ENCODE assay signal across 30 cellular contexts in the genomic region with DNA sequence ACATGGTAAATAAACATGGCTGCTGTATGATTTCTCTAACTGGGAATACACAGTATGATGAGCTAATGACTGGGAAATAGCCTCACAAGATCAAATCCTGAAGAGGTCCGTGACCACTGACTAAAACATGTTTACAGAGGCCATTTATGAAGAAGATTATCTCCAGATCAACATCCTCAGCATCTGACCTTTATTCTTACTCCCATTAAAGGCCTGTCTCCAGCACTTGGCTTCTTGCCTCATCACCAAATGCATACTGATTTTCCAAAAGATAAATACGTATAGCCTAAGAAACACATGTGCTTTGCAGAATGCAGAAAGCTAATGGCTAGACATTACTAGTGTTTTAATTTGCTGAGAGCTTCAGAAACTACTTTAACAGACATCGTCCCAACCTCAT.
"Had no signal": no experiment of that assay in that cellular context is flagged by ENCODE, and none has a peak within 500 bp of the region (broad histone marks: within the 10 kb centered on the region; RNA-seq: fewer than 3 reads in every experiment).

No MANE protein-coding gene starts in this region.

- H3K4me3 Mint-ChIP-seq: activated CD4-positive, alpha-beta memory T cell treated with anti-CD3 and anti-CD28 coated beads, Interleukin-2, amount 10 ng/mL, durations not matched to agents 7 days and 5 days; activated CD8-positive, alpha-beta memory T cell treated with anti-CD3 and anti-CD28 coated beads, Interleukin-2, amount 10 ng/mL, durations not matched to agents 7 days and 5 days; activated naive CD8-positive, alpha-beta T cell treated with anti-CD3 and anti-CD28 coated beads for 36 hours had no signal

- H3K4me1 Mint-ChIP-seq: activated CD4-positive, alpha-beta memory T cell treated with anti-CD3 and anti-CD28 coated beads, Interleukin-2, amount 10 ng/mL, durations not matched to agents 7 days and 5 days; activated CD8-positive, alpha-beta memory T cell treated with anti-CD3 and anti-CD28 coated beads, Interleukin-2, amount 10 ng/mL, durations not matched to agents 7 days and 5 days; activated naive CD8-positive, alpha-beta T cell treated with anti-CD3 and anti-CD28 coated beads for 36 hours had no signal

- H3K27me3 ChIP-seq: brain microvascular endothelial cell, MG63, SJSA1 had no signal

- H3K27me3 Mint-ChIP-seq: activated CD4-positive, alpha-beta memory T cell treated with anti-CD3 and anti-CD28 coated beads, Interleukin-2, amount 10 ng/mL, durations not matched to agents 7 days and 5 days; activated CD8-positive, alpha-beta memory T cell treated with anti-CD3 and anti-CD28 coated beads, Interleukin-2, amount 10 ng/mL, durations not matched to agents 7 days and 5 days had no signal

- H3K36me3 ChIP-seq: brain microvascular endothelial cell, MG63, SJSA1, WERI-Rb-1 had no signal

- H3K27ac Mint-ChIP-seq: activated CD4-positive, alpha-beta memory T cell treated with anti-CD3 and anti-CD28 coated beads, Interleukin-2, amount 10 ng/mL, durations not matched to agents 7 days and 5 days; activated CD8-positive, alpha-beta memory T cell treated with anti-CD3 and anti-CD28 coated beads, Interleukin-2, amount 10 ng/mL, durations not matched to agents 7 days and 5 days; activated naive CD8-positive, alpha-beta T cell treated with anti-CD3 and anti-CD28 coated beads for 36 hours had no signal

- DNase-seq: activated CD4-positive, alpha-beta memory T cell treated with anti-CD3 and anti-CD28 coated beads, Interleukin-2, amount 10 ng/mL, durations not matched to agents 7 days and 5 days; activated CD4-positive, alpha-beta T cell treated with anti-CD3 and anti-CD28 coated beads for 1 hour; activated CD4-positive, alpha-beta T cell treated with anti-CD3 and anti-CD28 coated beads for 48 hours; activated CD4-positive, CD25-positive, alpha-beta regulatory T cell; activated CD8-positive, alpha-beta memory T cell treated with anti-CD3 and anti-CD28 coated beads for 24 hours; activated CD8-positive, alpha-beta memory T cell treated with anti-CD3 and anti-CD28 coated beads, Interleukin-2, amount 10 ng/mL, durations not matched to agents 7 days and 5 days; activated CD8-positive, alpha-beta memory T cell treated with anti-CD3 and anti-CD28 coated beads, Interleukin-2, amount 50 U/mL, for 48 hours; activated effector memory CD4-positive, alpha-beta T cell treated with anti-CD3 and anti-CD28 coated beads, Interleukin-2, amount 50 U/mL, for 16 hours; activated naive CD4-positive, alpha-beta T cell; activated naive CD4-positive, alpha-beta T cell treated with anti-CD3 and anti-CD28 coated beads, Interleukin-2, amount 50 U/mL, for 16 hours; activated naive CD8-positive, alpha-beta T cell treated with anti-CD3 and anti-CD28 coated beads for 36 hours; activated T-cell treated with anti-CD3 and anti-CD28 coated beads, Interleukin-2, amount 50 U/mL, for 48 hours; amniotic stem cell; aorta; brain microvascular endothelial cell; central memory CD4-positive, alpha-beta T cell; Kasumi-1; KG1; MG63; NCI-H1048; NCI-H1105 treated with DMSO at 0.1 percent for 48 hours; NCI-H1436; NCI-H1694 treated with DMSO at 0.1 percent for 48 hours; NCI-H2029; NCI-H345; NCI-H524 treated with DMSO at 0.1 percent for 48 hours; SHP77 treated with DMSO at 0.1 percent for 48 hours; T1000; WERI-Rb-1 had no signal

- H3K27ac ChIP-seq: brain microvascular endothelial cell, SJSA1, WERI-Rb-1 had no signal

- H3K36me3 Mint-ChIP-seq: activated CD8-positive, alpha-beta memory T cell treated with anti-CD3 and anti-CD28 coated beads, Interleukin-2, amount 10 ng/mL, durations not matched to agents 7 days and 5 days; activated naive CD8-positive, alpha-beta T cell treated with anti-CD3 and anti-CD28 coated beads for 36 hours had no signal

- H3K4me1 ChIP-seq: SJSA1 had no signal

- ATAC-seq: activated CD8-positive, alpha-beta memory T cell treated with anti-CD3 and anti-CD28 coated beads, Interleukin-2, amount 10 ng/mL, durations not matched to agents 7 days and 5 days had no signal

- H3K9me3 Mint-ChIP-seq: activated CD4-positive, alpha-beta memory T cell treated with anti-CD3 and anti-CD28 coated beads, Interleukin-2, amount 10 ng/mL, durations not matched to agents 7 days and 5 days; activated naive CD8-positive, alpha-beta T cell treated with anti-CD3 and anti-CD28 coated beads for 36 hours had no signal

- H3K9me3 ChIP-seq: MG63, SJSA1 had no signal

- H3K4me3 ChIP-seq: MG63, SJSA1 had no signal
